In genomic region chr4:186020106-186020792, GRCh38 we compare ENCODE assay signal across 27 cellular contexts. TPM values are rescaled to one million over a fixed set of nuclear protein-coding genes. Genes with fewer than 3 reads are reported as not detected.
"Had no signal": no experiment of that assay in that cellular context is flagged by ENCODE, and none has a peak within 500 bp of the region (broad histone marks: within the 10 kb centered on the region; RNA-seq: fewer than 3 reads in every experiment).

No MANE protein-coding gene starts in this region.

- H3K9me3 Mint-ChIP-seq: activated CD4-positive, alpha-beta T cell treated with anti-CD3 and anti-CD28 coated beads, Interleukin-2, amount 10 ng/mL, durations not matched to agents 24 days and 14 days; activated CD8-positive, alpha-beta T cell treated with anti-CD3 and anti-CD28 coated beads for 36 hours; activated T-cell treated with anti-CD3 and anti-CD28 coated beads, Interleukin-2, amount 50 U/mL, for 72 hours; activated T-helper 17 cell treated with anti-CD3 and anti-CD28 coated beads, Interleukin-2, amount 50 U/mL, for 72 hours had no signal

- H3K4me1 ChIP-seq: SJCRH30 had no signal

- ATAC-seq: activated CD8-positive, alpha-beta T cell treated with anti-CD3 and anti-CD28 coated beads for 36 hours; activated T-cell treated with anti-CD3 and anti-CD28 coated beads, Interleukin-2, amount 50 U/mL, for 72 hours; activated T-helper 17 cell treated with anti-CD3 and anti-CD28 coated beads, Interleukin-2, amount 50 U/mL, for 72 hours had no signal

- DNase-seq: activated CD4-positive, alpha-beta T cell treated with anti-CD3 and anti-CD28 coated beads, Interleukin-2, amount 10 ng/mL, durations not matched to agents 24 days and 14 days; activated CD4-positive, alpha-beta T cell treated with anti-CD3 and anti-CD28 coated beads, Interleukin-2, amount 50 U/mL, for 4 hours; activated CD8-positive, alpha-beta T cell treated with anti-CD3 and anti-CD28 coated beads for 36 hours; activated gamma-delta T cell; activated naive CD4-positive, alpha-beta T cell treated with Interleukin-2 at 50 U/mL for 16 hours; activated T-cell treated with anti-CD3 and anti-CD28 coated beads, Interleukin-2, amount 50 U/mL, for 1 hour; activated T-cell treated with anti-CD3 and anti-CD28 coated beads, Interleukin-2, amount 50 U/mL, for 72 hours; NCI-H1092 treated with DMSO at 0.1 percent for 48 hours; NCI-H1417; NCI-H146; NCI-H187; NCI-H2029 treated with DMSO at 0.1 percent for 48 hours; NCI-H2107; NCI-H2171; NCI-H510A; NCI-H526; NCI-H748 treated with DMSO at 0.1 percent for 48 hours; NK-92 treated with Interleukin-12 subunit alpha and Interleukin-12 subunit beta, amount 100 ng/mL, for 24 hours; PC-9; SHP77; SJCRH30; T1000 had no signal

- H3K4me3 ChIP-seq: PC-9, SJCRH30, SK-N-MC had no signal

- H3K27ac Mint-ChIP-seq: activated CD4-positive, alpha-beta T cell treated with anti-CD3 and anti-CD28 coated beads, Interleukin-2, amount 10 ng/mL, durations not matched to agents 24 days and 14 days; activated CD8-positive, alpha-beta T cell treated with anti-CD3 and anti-CD28 coated beads for 36 hours; activated naive CD4-positive, alpha-beta T cell treated with anti-CD3 and anti-CD28 coated beads, Interleukin-2, amount 50 U/mL, for 24 hours; activated T-cell treated with anti-CD3 and anti-CD28 coated beads, Interleukin-2, amount 50 U/mL, for 72 hours; activated T-helper 17 cell treated with anti-CD3 and anti-CD28 coated beads, Interleukin-2, amount 50 U/mL, for 72 hours had no signal

- H3K9me3 ChIP-seq: SJCRH30 had no signal

- H3K36me3 ChIP-seq: SJCRH30 had no signal

- H3K4me3 Mint-ChIP-seq: activated CD4-positive, alpha-beta T cell treated with anti-CD3 and anti-CD28 coated beads, Interleukin-2, amount 10 ng/mL, durations not matched to agents 24 days and 14 days; activated CD8-positive, alpha-beta T cell treated with anti-CD3 and anti-CD28 coated beads for 36 hours; activated naive CD4-positive, alpha-beta T cell treated with anti-CD3 and anti-CD28 coated beads, Interleukin-2, amount 50 U/mL, for 24 hours; activated T-cell treated with anti-CD3 and anti-CD28 coated beads, Interleukin-2, amount 50 U/mL, for 72 hours; activated T-helper 17 cell treated with anti-CD3 and anti-CD28 coated beads, Interleukin-2, amount 50 U/mL, for 72 hours; brain had no signal

- H3K36me3 Mint-ChIP-seq: activated naive CD4-positive, alpha-beta T cell treated with anti-CD3 and anti-CD28 coated beads, Interleukin-2, amount 50 U/mL, for 24 hours; brain had no signal

- H3K4me1 Mint-ChIP-seq: activated CD4-positive, alpha-beta T cell treated with anti-CD3 and anti-CD28 coated beads, Interleukin-2, amount 10 ng/mL, durations not matched to agents 24 days and 14 days; activated naive CD4-positive, alpha-beta T cell treated with anti-CD3 and anti-CD28 coated beads, Interleukin-2, amount 50 U/mL, for 24 hours; activated T-helper 17 cell treated with anti-CD3 and anti-CD28 coated beads, Interleukin-2, amount 50 U/mL, for 72 hours had no signal

- H3K27me3 ChIP-seq: SJCRH30 had no signal

- H2AFZ ChIP-seq: PC-9 had no signal

- H3K4me2 ChIP-seq: PC-9 had no signal

- H3K27ac ChIP-seq: PC-9, RWPE1, SJCRH30, SK-N-MC had no signal

RNA-seq across cellular contexts. Expression of gene TLR3, which starts 48.7 kb away (rescaled TPM):
- total RNA-seq: activated CD4-positive, alpha-beta T cell treated with anti-CD3 and anti-CD28 coated beads, Interleukin-2, amount 10 ng/mL, durations not matched to agents 24 days and 14 days; activated CD8-positive, alpha-beta T cell treated with anti-CD3 and anti-CD28 coated beads for 36 hours; SJCRH30 had no signal
